ENCODE assay signal across 8 cellular contexts in the genomic region with DNA sequence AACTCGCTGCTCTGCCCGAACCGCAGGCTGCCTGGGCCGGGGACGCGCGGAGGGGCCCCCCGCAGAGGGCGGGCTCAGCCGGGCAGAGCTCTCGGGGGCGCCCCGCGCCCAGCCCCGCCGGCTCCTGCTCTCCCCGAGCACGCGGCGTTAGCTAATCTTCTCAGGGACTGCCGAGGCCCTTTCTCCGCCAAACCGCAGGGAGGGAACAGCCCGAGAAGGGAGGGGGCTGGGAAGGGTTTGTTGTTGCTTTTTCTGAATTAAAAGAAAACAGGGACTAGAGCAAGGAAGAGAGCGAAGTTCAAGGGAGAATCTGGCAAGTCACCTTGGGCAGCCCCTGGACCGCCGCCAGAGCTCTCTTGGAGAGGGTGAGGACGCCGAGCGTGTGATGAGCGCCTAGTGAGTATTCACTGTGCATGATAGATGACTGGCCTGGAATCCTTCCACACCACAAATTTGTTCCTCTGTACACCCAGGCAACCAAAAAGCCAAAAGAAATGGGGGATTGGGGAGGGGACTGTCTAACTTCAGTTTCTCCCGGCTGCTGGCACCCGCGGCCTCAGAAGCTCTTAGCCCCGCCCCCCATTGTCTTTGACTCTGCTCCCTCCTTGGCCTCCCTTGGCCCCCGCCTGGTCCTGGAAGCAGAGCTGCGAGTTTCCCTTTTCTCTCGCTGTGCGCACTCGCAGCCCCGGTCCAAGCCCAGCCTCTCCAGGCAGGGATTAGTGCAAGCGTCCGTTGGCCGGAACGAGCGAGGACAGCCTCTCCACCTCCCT. TPM values are rescaled to one million over a fixed set of nuclear protein-coding genes. Genes with fewer than 3 reads are reported as not detected.
DNase-seq lines count a peak whose midpoint lies in the region; ATAC-seq and TF ChIP-seq lines count a peak whose summit lies in the region.

No MANE protein-coding gene starts in this region.

- peak; percentile 44 for ATAC-seq in GM18519 (IDR thresholded peaks at IDR 0.05; ENCODE audit: low FRiP score, unreplicated experiment)
- peak; percentile 82 to 83 for ATAC-seq in naive thymus-derived CD8-positive, alpha-beta T cell
- no peak for ATAC-seq in SK-N-SH treated with all-trans-retinoic acid at 6 μM for 48 hours

- H3K27me3 Mint-ChIP-seq in activated T-helper 1 cell treated with anti-CD3 and anti-CD28 coated beads, Interleukin-12 subunit alpha, Interleukin-12 subunit beta, Interleukin-2, Interleukin-4 antibody, amounts not matched to agents 30 ng/mL and 10 ng/mL and 1 ng/mL, durations not matched to agents 14 hours and 24 hours and 36 hours (ENCODE audit: insufficient read depth), result peaks cover 65% of the 10 kb centered on the region
- H3K27me3 Mint-ChIP-seq in naive thymus-derived CD8-positive, alpha-beta T cell, result peaks cover 35 to 69% (median 54%) of the 10 kb centered on the region in 5 donors
- H3K27me3 Mint-ChIP-seq in type B pancreatic cell, result peaks cover 48% of the 10 kb centered on the region

- POLR2A ChIA-PET in naive thymus-derived CD8-positive, alpha-beta T cell (lab: Charles Lee), result interaction anchor here (0.9 to 1.0 kb wide), 2 partner anchors 13 to 16 kb away, joined by 3 read pairs; no protein-coding TSS in a partner anchor

- intact Hi-C loops in activated T-helper 1 cell treated with anti-CD3 and anti-CD28 coated beads, Interleukin-12 subunit alpha, Interleukin-12 subunit beta, Interleukin-2, Interleukin-4 antibody, amounts not matched to agents 30 ng/mL and 10 ng/mL and 1 ng/mL, durations not matched to agents 14 hours and 24 hours and 36 hours (cut with micrococcal nuclease), result no loop called here

- H3K27ac Mint-ChIP-seq in activated T-helper 1 cell treated with anti-CD3 and anti-CD28 coated beads, Interleukin-12 subunit alpha, Interleukin-12 subunit beta, Interleukin-2, Interleukin-4 antibody, amounts not matched to agents 30 ng/mL and 10 ng/mL and 1 ng/mL, durations not matched to agents 14 hours and 24 hours and 36 hours, result no peak overlapping the region
- H3K27ac Mint-ChIP-seq in naive thymus-derived CD8-positive, alpha-beta T cell, result no peak overlapping the region
- H3K27ac Mint-ChIP-seq in type B pancreatic cell, result peak overlapping the region; percentile 81

- TF ChIP-seq CTCF in type B pancreatic cell (conservative IDR thresholded peaks at IDR 0.05), result no peak

- H3K4me3 Mint-ChIP-seq in activated T-helper 1 cell treated with anti-CD3 and anti-CD28 coated beads, Interleukin-12 subunit alpha, Interleukin-12 subunit beta, Interleukin-2, Interleukin-4 antibody, amounts not matched to agents 30 ng/mL and 10 ng/mL and 1 ng/mL, durations not matched to agents 14 hours and 24 hours and 36 hours, result peak overlapping the region; percentile 23
- peak overlapping the region; percentile 65 to 84 (median 79) for H3K4me3 Mint-ChIP-seq in naive thymus-derived CD8-positive, alpha-beta T cell
- H3K4me3 Mint-ChIP-seq in type B pancreatic cell, result peak overlapping the region; percentile 88

- DNase-seq in A172 (ENCODE audit: low spot score) (peak; percentile 66), NCI-H1092 treated with DMSO at 0.1 percent for 48 hours (lab: John Stamatoyannopoulos, UW) (peak; percentile 71), fibroblast of the conjunctiva (ENCODE audit: low read depth) (peak; percentile 97), type B pancreatic cell (ENCODE audit: extremely low spot score, unreplicated experiment) (peak; percentile 82)
- DNase-seq in activated T-helper 1 cell treated with anti-CD3 and anti-CD28 coated beads, Interleukin-12 subunit alpha, Interleukin-12 subunit beta, Interleukin-2, Interleukin-4 antibody, amounts not matched to agents 30 ng/mL and 10 ng/mL and 1 ng/mL, durations not matched to agents 14 hours and 24 hours and 36 hours (ENCODE audit: low spot score), result no peak
- peak in 7 of 10 donors; percentile 11 to 27 (median 17) for DNase-seq in naive thymus-derived CD8-positive, alpha-beta T cell

- H3K36me3 Mint-ChIP-seq in activated T-helper 1 cell treated with anti-CD3 and anti-CD28 coated beads, Interleukin-12 subunit alpha, Interleukin-12 subunit beta, Interleukin-2, Interleukin-4 antibody, amounts not matched to agents 30 ng/mL and 10 ng/mL and 1 ng/mL, durations not matched to agents 14 hours and 24 hours and 36 hours (ENCODE audit: low read depth), result no peaks in the 10 kb centered on the region
- no peaks in the 10 kb centered on the region for H3K36me3 Mint-ChIP-seq in naive thymus-derived CD8-positive, alpha-beta T cell
- no peaks in the 10 kb centered on the region for H3K36me3 Mint-ChIP-seq in type B pancreatic cell

- peaks cover 12% of the 10 kb centered on the region for H3K4me1 Mint-ChIP-seq in activated T-helper 1 cell treated with anti-CD3 and anti-CD28 coated beads, Interleukin-12 subunit alpha, Interleukin-12 subunit beta, Interleukin-2, Interleukin-4 antibody, amounts not matched to agents 30 ng/mL and 10 ng/mL and 1 ng/mL, durations not matched to agents 14 hours and 24 hours and 36 hours (ENCODE audit: low read depth)
- H3K4me1 Mint-ChIP-seq in naive thymus-derived CD8-positive, alpha-beta T cell, result peaks cover 10 to 25% (median 17%) of the 10 kb centered on the region in 4 donors
- H3K4me1 Mint-ChIP-seq in type B pancreatic cell (ENCODE audit: unreplicated experiment), result peaks cover 23% of the 10 kb centered on the region

- no peaks in the 10 kb centered on the region for H3K9me3 Mint-ChIP-seq in activated T-helper 1 cell treated with anti-CD3 and anti-CD28 coated beads, Interleukin-12 subunit alpha, Interleukin-12 subunit beta, Interleukin-2, Interleukin-4 antibody, amounts not matched to agents 30 ng/mL and 10 ng/mL and 1 ng/mL, durations not matched to agents 14 hours and 24 hours and 36 hours
- H3K9me3 Mint-ChIP-seq in naive thymus-derived CD8-positive, alpha-beta T cell, result peaks cover 0 to 3% (median 0%) of the 10 kb centered on the region in 9 donors
- no peaks in the 10 kb centered on the region for H3K9me3 Mint-ChIP-seq in type B pancreatic cell

TF ChIP-seq in SK-N-SH treated with all-trans-retinoic acid at 6 μM for 48 hours, 23 proteins besides CTCF, POLR2A, EP300 and RAD21:
- TF ChIP-seq ARNTL (CRISPR knock-in tag; IDR thresholded peaks at IDR 0.05; ENCODE audit: borderline replicate concordance, low read depth) (no peak), ZFP3 (CRISPR knock-in tag; IDR thresholded peaks at IDR 0.05) (no peak), SNAI2 (CRISPR knock-in tag; IDR thresholded peaks at IDR 0.05) (no peak), ZNF70 (CRISPR knock-in tag; IDR thresholded peaks at IDR 0.05) (no peak)
- TF ChIP-seq, protein P1, sequence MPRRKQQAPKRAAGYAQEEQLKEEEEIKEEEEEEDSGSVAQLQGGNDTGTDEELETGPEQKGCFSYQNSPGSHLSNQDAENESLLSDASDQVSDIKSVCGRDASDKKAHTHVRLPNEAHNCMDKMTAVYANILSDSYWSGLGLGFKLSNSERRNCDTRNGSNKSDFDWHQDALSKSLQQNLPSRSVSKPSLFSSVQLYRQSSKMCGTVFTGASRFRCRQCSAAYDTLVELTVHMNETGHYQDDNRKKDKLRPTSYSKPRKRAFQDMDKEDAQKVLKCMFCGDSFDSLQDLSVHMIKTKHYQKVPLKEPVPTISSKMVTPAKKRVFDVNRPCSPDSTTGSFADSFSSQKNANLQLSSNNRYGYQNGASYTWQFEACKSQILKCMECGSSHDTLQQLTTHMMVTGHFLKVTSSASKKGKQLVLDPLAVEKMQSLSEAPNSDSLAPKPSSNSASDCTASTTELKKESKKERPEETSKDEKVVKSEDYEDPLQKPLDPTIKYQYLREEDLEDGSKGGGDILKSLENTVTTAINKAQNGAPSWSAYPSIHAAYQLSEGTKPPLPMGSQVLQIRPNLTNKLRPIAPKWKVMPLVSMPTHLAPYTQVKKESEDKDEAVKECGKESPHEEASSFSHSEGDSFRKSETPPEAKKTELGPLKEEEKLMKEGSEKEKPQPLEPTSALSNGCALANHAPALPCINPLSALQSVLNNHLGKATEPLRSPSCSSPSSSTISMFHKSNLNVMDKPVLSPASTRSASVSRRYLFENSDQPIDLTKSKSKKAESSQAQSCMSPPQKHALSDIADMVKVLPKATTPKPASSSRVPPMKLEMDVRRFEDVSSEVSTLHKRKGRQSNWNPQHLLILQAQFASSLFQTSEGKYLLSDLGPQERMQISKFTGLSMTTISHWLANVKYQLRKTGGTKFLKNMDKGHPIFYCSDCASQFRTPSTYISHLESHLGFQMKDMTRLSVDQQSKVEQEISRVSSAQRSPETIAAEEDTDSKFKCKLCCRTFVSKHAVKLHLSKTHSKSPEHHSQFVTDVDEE (CRISPR knock-in tag; IDR thresholded peaks at IDR 0.05), result no peak

RNA-seq across cellular contexts. Expression of a gene that starts 19.7 kb away (rescaled TPM):
- not detected in 2 replicates for total RNA-seq in A172 (2014; rRNA removed; shearing (Covaris generic))
- not detected in 2 replicates for total RNA-seq in activated T-helper 1 cell treated with anti-CD3 and anti-CD28 coated beads, Interleukin-12 subunit alpha, Interleukin-12 subunit beta, Interleukin-2, Interleukin-4 antibody, amounts not matched to agents 30 ng/mL and 10 ng/mL and 1 ng/mL, durations not matched to agents 14 hours and 24 hours and 36 hours
- not detected for total RNA-seq in naive thymus-derived CD8-positive, alpha-beta T cell
- polyA plus RNA-seq in naive thymus-derived CD8-positive, alpha-beta T cell, result not detected
- total RNA-seq in type B pancreatic cell (ENCODE audit: low replicate concordance), result 13.5 and 34.4 TPM in 2 replicates

Comparison
In these comparisons a context has a peak if more than half of its experiments do, and no peak if none do; other contexts are left out.
1. H3K4me3 Mint-ChIP-seq: peak in every context shown above with its lines; median percentile 88 in type B pancreatic cell; 79 in naive thymus-derived CD8-positive, alpha-beta T cell; 23 in activated T-helper 1 cell treated with anti-CD3 and anti-CD28 coated beads, Interleukin-12 subunit alpha, Interleukin-12 subunit beta, Interleukin-2, Interleukin-4 antibody, amounts not matched to agents 30 ng/mL and 10 ng/mL and 1 ng/mL, durations not matched to agents 14 hours and 24 hours and 36 hours.
2. RNA of a gene that starts 19.7 kb away (total RNA-seq): 13.5 to 34.4 TPM in type B pancreatic cell; not detected in A172, not detected in activated T-helper 1 cell treated with anti-CD3 and anti-CD28 coated beads, Interleukin-12 subunit alpha, Interleukin-12 subunit beta, Interleukin-2, Interleukin-4 antibody, amounts not matched to agents 30 ng/mL and 10 ng/mL and 1 ng/mL, durations not matched to agents 14 hours and 24 hours and 36 hours and not detected in naive thymus-derived CD8-positive, alpha-beta T cell; every median in the first group is over 10 times any median in the second.